In genomic region chr4:1572964-1573720, GRCh38 we compare ENCODE assay signal across 2 cellular contexts.
TF ChIP-seq lines count a peak whose summit lies in the region.

No MANE protein-coding gene starts in this region.

TF ChIP-seq in HepG2, 621 proteins besides CTCF, POLR2A, EP300 and RAD21 (continued from another document):
- TF ChIP-seq SOX6 (IDR thresholded peaks at IDR 0.05) (0 out of 2 replicates have a peak, but pooled peaks have one; percentile 56), SOX6 (CRISPR knock-in tag; IDR thresholded peaks at IDR 0.05) (no peak), ZBTB1 (CRISPR knock-in tag; IDR thresholded peaks at IDR 0.05; ENCODE audit: borderline replicate concordance) (no peak), PLRG1 (conservative IDR thresholded peaks at IDR 0.05) (0 out of 2 replicates have a peak, but pooled peaks have one; percentile 42), ZNF263 (CRISPR knock-in tag; IDR thresholded peaks at IDR 0.05) (peak; percentile 59), TBX2 (CRISPR knock-in tag; IDR thresholded peaks at IDR 0.05; ENCODE audit: borderline replicate concordance) (no peak), NBN (conservative IDR thresholded peaks at IDR 0.05) (peak; percentile 37; the same call in 1 of the 2 replicates), ZNF891 (CRISPR knock-in tag; IDR thresholded peaks at IDR 0.05) (no peak), ZNF512 (CRISPR knock-in tag; IDR thresholded peaks at IDR 0.05) (no peak), ZSCAN12 (CRISPR knock-in tag; IDR thresholded peaks at IDR 0.05) (no peak), FOXA1 (IDR thresholded peaks at IDR 0.05) (peak; percentile 33; the same call in 1 of the 2 replicates), FOXA1 (CRISPR knock-in tag; IDR thresholded peaks at IDR 0.05) (no peak), IKZF1 (IDR thresholded peaks at IDR 0.05) (no peak), ZNF644 (CRISPR knock-in tag; IDR thresholded peaks at IDR 0.05; ENCODE audit: low read depth) (no peak), THYN1 (CRISPR knock-in tag; IDR thresholded peaks at IDR 0.05; ENCODE audit: borderline replicate concordance, low read depth) (no peak), FLYWCH1 (CRISPR knock-in tag; IDR thresholded peaks at IDR 0.05) (no peak), FOXK2 (IDR thresholded peaks at IDR 0.05) (0 out of 2 replicates have a peak, but pooled peaks have one; percentile 24)

TF ChIP-seq in GM12878, 131 proteins besides CTCF, POLR2A, EP300 and RAD21 (continued from another document):
- peak; percentile 89 for TF ChIP-seq BCL3 (IDR thresholded peaks at IDR 0.05; ENCODE audit: borderline replicate concordance, insufficient read depth, low read depth, low read length, poor library complexity, severe bottlenecking)
